In genomic region chr17:76513306-76513692, GRCh38 we compare ENCODE assay signal across 22 cellular contexts. TPM values are rescaled to one million over a fixed set of nuclear protein-coding genes. Genes with fewer than 3 reads are reported as not detected.
DNase-seq lines count a peak whose midpoint lies in the region; ATAC-seq and TF ChIP-seq lines count a peak whose summit lies in the region.
"Had no signal": no experiment of that assay in that cellular context is flagged by ENCODE, and none has a peak within 500 bp of the region (broad histone marks: within the 10 kb centered on the region; RNA-seq: fewer than 3 reads in every experiment).

No MANE protein-coding gene starts in this region.

- peak overlapping the region; percentile 6 for H3K27ac ChIP-seq in vagina
- H3K27ac ChIP-seq: adrenal gland, left lung, neutrophil, RWPE1 had no signal

- H3K9me3 Mint-ChIP-seq in effector memory CD8-positive, alpha-beta T cell = no peaks in the 10 kb centered on the region
- H3K9me3 Mint-ChIP-seq: type B pancreatic cell had no signal

- TF ChIP-seq CTCF in vagina (IDR thresholded peaks at IDR 0.05) = no peak

- H3K4me3 Mint-ChIP-seq in T-helper 17 cell = peak overlapping the region; percentile 59
- H3K4me3 Mint-ChIP-seq in effector memory CD8-positive, alpha-beta T cell = peak overlapping the region; percentile 60
- H3K4me3 Mint-ChIP-seq: activated CD4-positive, alpha-beta T cell treated with anti-CD3 and anti-CD28 coated beads for 36 hours; type B pancreatic cell had no signal

- H3K27me3 ChIP-seq in vagina = no peaks in the 10 kb centered on the region
- H3K27me3 ChIP-seq: adrenal gland, left lung, neutrophil had no signal

- H3K36me3 ChIP-seq in vagina = no peaks in the 10 kb centered on the region
- H3K36me3 ChIP-seq: adrenal gland, HAP-1, left lung, neutrophil had no signal

- no peaks in the 10 kb centered on the region for H3K27me3 Mint-ChIP-seq in T-helper 17 cell
- H3K27me3 Mint-ChIP-seq in effector memory CD8-positive, alpha-beta T cell = no peaks in the 10 kb centered on the region
- H3K27me3 Mint-ChIP-seq: activated CD4-positive, alpha-beta T cell treated with anti-CD3 and anti-CD28 coated beads for 36 hours had no signal

- ATAC-seq in Right ventricle myocardium inferior (no peak), T-helper 17 cell (no peak), GM21367 (IDR thresholded peaks at IDR 0.05; ENCODE audit: unreplicated experiment) (no peak)
- ATAC-seq in effector memory CD8-positive, alpha-beta T cell (replicated peaks) = no peak
- ATAC-seq: activated CD4-positive, alpha-beta T cell treated with anti-CD3 and anti-CD28 coated beads for 36 hours; left lung had no signal

- DNase-seq in Right ventricle myocardium inferior (ENCODE audit: missing footprints) (peak; percentile 22), cardiac septum (ENCODE audit: low spot score) (no peak), T-helper 17 cell (no peak), vagina (ENCODE audit: extremely low spot score in 2 of 2) (no peak), GM19238 (ENCODE audit: insufficient read length, low spot score) (no peak), NCI-H1092 (lab: John Stamatoyannopoulos, UW) (no peak)
- DNase-seq in effector memory CD8-positive, alpha-beta T cell = no peak
- DNase-seq: activated CD4-positive, alpha-beta T cell treated with anti-CD3 and anti-CD28 coated beads for 36 hours; adrenal gland; head of caudate nucleus; left lung; NCI-H1417; NCI-H510A; stimulated activated CD4-positive, alpha-beta T cell treated with anti-CD3 and anti-CD28 coated beads, Interleukin-4, amount 100 ng/mL, for 1 hour had no signal

- TF ChIP-seq POLR2A in vagina (IDR thresholded peaks at IDR 0.05) = no peak

- H3K9me3 ChIP-seq in T-helper 17 cell (ENCODE audit: control insufficient read depth, low read length, poor library complexity, severe bottlenecking) (no peaks in the 10 kb centered on the region), vagina (no peaks in the 10 kb centered on the region)
- H3K9me3 ChIP-seq: adrenal gland, HAP-1, left lung, neutrophil had no signal

- no peak overlapping the region for H3K4me3 ChIP-seq in vagina
- H3K4me3 ChIP-seq: adrenal gland, HAP-1, left lung had no signal

- H3K4me1 ChIP-seq in vagina = peaks cover 16% of the 10 kb centered on the region
- H3K4me1 ChIP-seq: adrenal gland, HAP-1 had no signal

- peak overlapping the region; percentile 98 for H3K27ac Mint-ChIP-seq in T-helper 17 cell
- peak overlapping the region; percentile 91 to 99 for H3K27ac Mint-ChIP-seq in effector memory CD8-positive, alpha-beta T cell
- H3K27ac Mint-ChIP-seq: type B pancreatic cell had no signal

- H3K36me3 Mint-ChIP-seq in T-helper 17 cell (ENCODE audit: low read depth) = no peaks in the 10 kb centered on the region
- peaks cover 32% of the 10 kb centered on the region for H3K36me3 Mint-ChIP-seq in effector memory CD8-positive, alpha-beta T cell (ENCODE audit: insufficient read depth)
- H3K36me3 Mint-ChIP-seq: type B pancreatic cell had no signal

- intact Hi-C loops in Right ventricle myocardium inferior (cut with DNase I) (no loop called here), cardiac septum (cut with DNase I) (no loop called here), vagina (cut with DNase I) (no loop called here)

- peaks cover 42% of the 10 kb centered on the region for H3K4me1 Mint-ChIP-seq in T-helper 17 cell
- peaks cover 57% of the 10 kb centered on the region in 2 donors for H3K4me1 Mint-ChIP-seq in effector memory CD8-positive, alpha-beta T cell (ENCODE audit: low read depth in 2 of 2)

RNA-seq across cellular contexts. Expression of gene RHBDF2, which starts 12.1 kb away (rescaled TPM):
- total RNA-seq in Right ventricle myocardium inferior (17.9 TPM), cardiac septum (11.5 TPM), T-helper 17 cell (10 to 100 TPM; 38.3 to 48.7 TPM), vagina (34.6 TPM)

RNA-seq across cellular contexts. Expression of gene CYGB, which starts 24.2 kb away (rescaled TPM):
- total RNA-seq in Right ventricle myocardium inferior (38.2 TPM), cardiac septum (17.6 TPM), T-helper 17 cell (not detected), vagina (30.0 TPM)
- total RNA-seq: activated CD4-positive, alpha-beta T cell treated with anti-CD3 and anti-CD28 coated beads for 36 hours had no signal

RNA-seq across cellular contexts. Expression of gene PRCD, which starts 26.5 kb away (rescaled TPM):
- total RNA-seq in Right ventricle myocardium inferior (3.4 TPM), cardiac septum (2.7 TPM), T-helper 17 cell (1 to 10 TPM in 1 of 2 donors, not detected in 1; 1.1 TPM), vagina (21.4 TPM)
- total RNA-seq: activated CD4-positive, alpha-beta T cell treated with anti-CD3 and anti-CD28 coated beads for 36 hours; bronchial epithelial cell had no signal

RNA-seq across cellular contexts. Expression of gene AANAT, which starts 45.9 kb away (rescaled TPM):
- total RNA-seq in Right ventricle myocardium inferior = not detected
- not detected for total RNA-seq in cardiac septum
- not detected for total RNA-seq in T-helper 17 cell
- not detected for total RNA-seq in vagina
- total RNA-seq: adrenal gland, bronchial epithelial cell, Daoy, left lung, mononuclear cell had no signal

Comparison
In these comparisons a context has a peak if more than half of its experiments do, and no peak if none do; other contexts are left out.
1. RNA of gene CYGB, which starts 24.2 kb away (total RNA-seq): 38.2 TPM in Right ventricle myocardium inferior (single experiment), 30.0 TPM in vagina (single experiment) and 17.6 TPM in cardiac septum (single experiment); not detected in T-helper 17 cell; every median in the first group is over 10 times any median in the second.